In genomic region chr1:53368314-53369033, GRCh38 we compare ENCODE assay signal across 11 cellular contexts. TPM values are rescaled to one million over a fixed set of nuclear protein-coding genes. Genes with fewer than 3 reads are reported as not detected.
DNase-seq lines count a peak whose midpoint lies in the region; ATAC-seq, FAIRE-seq and TF ChIP-seq lines count a peak whose summit lies in the region.
"Had no signal": no experiment of that assay in that cellular context is flagged by ENCODE, and none has a peak within 500 bp of the region (broad histone marks: within the 10 kb centered on the region; RNA-seq: fewer than 3 reads in every experiment).

No MANE protein-coding gene starts in this region.

- POLR2A ChIA-PET in CD4-positive, alpha-beta memory T cell (lab: Charles Lee; ENCODE audit: partially characterized antibody): interaction anchor here (0.6 to 3.2 kb wide), 5 partner anchors 41 to 1504 kb away, joined by 3 to 31 read pairs (median 3); partner anchors contain the start of gene LRP8
- POLR2A ChIA-PET in HEK293 (lab: Yijun Ruan, JAX): no interaction called here

- H3K27me3 ChIP-seq in CD4-positive, alpha-beta memory T cell (ENCODE audit: insufficient read depth, low read length): no peaks in the 10 kb centered on the region
- H3K27me3 ChIP-seq in layer of hippocampus (ENCODE audit: control insufficient read depth, insufficient read depth, low read length): no peaks in the 10 kb centered on the region
- H3K27me3 ChIP-seq: upper lobe of left lung had no signal

- peak overlapping the region; percentile 61 to 98 (median 93) for H3K27ac Mint-ChIP-seq in CD4-positive, alpha-beta memory T cell

- H3K4me1 Mint-ChIP-seq in CD4-positive, alpha-beta memory T cell: peaks cover 11 to 31% (median 22%) of the 10 kb centered on the region in 4 donors

- no peaks in the 10 kb centered on the region for H3K27me3 Mint-ChIP-seq in CD4-positive, alpha-beta memory T cell

- H3K4me3 Mint-ChIP-seq in CD4-positive, alpha-beta memory T cell: peak overlapping the region; percentile 87 to 96 (median 91)

- ATAC-seq in HG02840 (IDR thresholded peaks at IDR 0.05; ENCODE audit: low FRiP score, unreplicated experiment): no peak

- CTCF ChIA-PET in CD4-positive, alpha-beta memory T cell (lab: Charles Lee; ENCODE audit: partially characterized antibody): interaction anchor here (1.0 to 2.9 kb wide), 5 partner anchors 23 to 105 kb away, joined by 3 to 17 read pairs (median 5); no protein-coding TSS in a partner anchor
- CTCF ChIA-PET in HEK293 (lab: Yijun Ruan, JAX): interaction anchor here (0.6 kb wide), 1 partner anchor 1003 kb away, joined by 3 read pairs; no protein-coding TSS in a partner anchor

- no peaks in the 10 kb centered on the region for H3K9me3 Mint-ChIP-seq in CD4-positive, alpha-beta memory T cell

- no peak for TF ChIP-seq CTCF in HEK293 (tag by site-specific recombination; IDR thresholded peaks at IDR 0.05)

- no peaks in the 10 kb centered on the region for H3K9me3 ChIP-seq in CD4-positive, alpha-beta memory T cell (ENCODE audit: control insufficient read depth in 1 of 2, low read length in 2 of 2)
- H3K9me3 ChIP-seq in HEK293 (ENCODE audit: control insufficient read depth, insufficient read depth, low read depth, low read length): no peaks in the 10 kb centered on the region
- H3K9me3 ChIP-seq: upper lobe of left lung had no signal

- H3K36me3 Mint-ChIP-seq in CD4-positive, alpha-beta memory T cell: no peaks in the 10 kb centered on the region

- H3K27ac ChIP-seq in CD4-positive, alpha-beta memory T cell (ENCODE audit: low read depth, low read length): peak overlapping the region; percentile 10
- no peak overlapping the region for H3K27ac ChIP-seq in HEK293 (ENCODE audit: extremely low read depth, low read depth, low read length)
- H3K27ac ChIP-seq in layer of hippocampus (ENCODE audit: low read depth, low read length): peak overlapping the region; percentile 59
- H3K27ac ChIP-seq: upper lobe of left lung had no signal

- no peak for DNase-seq in CD4-positive, alpha-beta memory T cell
- DNase-seq in activated CD8-positive, alpha-beta memory T cell treated with anti-CD3 and anti-CD28 coated beads, Interleukin-2, amount 50 U/mL, for 48 hours: peak; percentile 53
- DNase-seq in NCI-H748 treated with DMSO at 0.1 percent for 48 hours (lab: John Stamatoyannopoulos, UW): no peak
- DNase-seq in H54 (ENCODE audit: insufficient read length, low spot score): no peak
- no peak for DNase-seq in GM19239 (ENCODE audit: insufficient read length, low spot score)
- DNase-seq: erythroblast; stimulated activated CD4-positive, alpha-beta T cell treated with anti-CD3 and anti-CD28 coated beads, Interleukin-12 subunit alpha, Interleukin-12 subunit beta, amount 100 ng/mL, for 4 hours had no signal

- peaks cover 28% of the 10 kb centered on the region for H3K4me1 ChIP-seq in CD4-positive, alpha-beta memory T cell (ENCODE audit: insufficient read depth, low read length)
- H3K4me1 ChIP-seq in HEK293 (ENCODE audit: control insufficient read depth, insufficient read depth, low read length): no peaks in the 10 kb centered on the region

- peak overlapping the region in 1 of 2 donors; percentile 8 for H3K4me3 ChIP-seq in CD4-positive, alpha-beta memory T cell (ENCODE audit: low read length in 2 of 2)
- no peak overlapping the region for H3K4me3 ChIP-seq in HEK293 (ENCODE audit: low read depth, low read length)

- TF ChIP-seq POLR2A in H54 (IDR thresholded peaks at IDR 0.05; ENCODE audit: low read depth, low read length): no peak

- intact Hi-C loops in CD4-positive, alpha-beta memory T cell (cut with micrococcal nuclease): loop anchor here (1.0 to 2.0 kb wide), 2 partner anchors 20 to 42 kb away; no protein-coding TSS in a partner anchor

- FAIRE-seq in H54 (lab: Jason Lieb, UNC) (no peak), GM19239 (lab: Jason Lieb, UNC) (no peak)

- no peaks in the 10 kb centered on the region for H3K36me3 ChIP-seq in CD4-positive, alpha-beta memory T cell (ENCODE audit: insufficient read depth, low read length)
- H3K36me3 ChIP-seq in HEK293 (ENCODE audit: control insufficient read depth in 2 of 2, insufficient read depth in 1 of 2, low read length in 2 of 2): no peaks in the 10 kb centered on the region
- H3K36me3 ChIP-seq: upper lobe of left lung had no signal

TF ChIP-seq in HEK293, 187 proteins besides CTCF, POLR2A, EP300 and RAD21:
- TF ChIP-seq, protein P1, sequence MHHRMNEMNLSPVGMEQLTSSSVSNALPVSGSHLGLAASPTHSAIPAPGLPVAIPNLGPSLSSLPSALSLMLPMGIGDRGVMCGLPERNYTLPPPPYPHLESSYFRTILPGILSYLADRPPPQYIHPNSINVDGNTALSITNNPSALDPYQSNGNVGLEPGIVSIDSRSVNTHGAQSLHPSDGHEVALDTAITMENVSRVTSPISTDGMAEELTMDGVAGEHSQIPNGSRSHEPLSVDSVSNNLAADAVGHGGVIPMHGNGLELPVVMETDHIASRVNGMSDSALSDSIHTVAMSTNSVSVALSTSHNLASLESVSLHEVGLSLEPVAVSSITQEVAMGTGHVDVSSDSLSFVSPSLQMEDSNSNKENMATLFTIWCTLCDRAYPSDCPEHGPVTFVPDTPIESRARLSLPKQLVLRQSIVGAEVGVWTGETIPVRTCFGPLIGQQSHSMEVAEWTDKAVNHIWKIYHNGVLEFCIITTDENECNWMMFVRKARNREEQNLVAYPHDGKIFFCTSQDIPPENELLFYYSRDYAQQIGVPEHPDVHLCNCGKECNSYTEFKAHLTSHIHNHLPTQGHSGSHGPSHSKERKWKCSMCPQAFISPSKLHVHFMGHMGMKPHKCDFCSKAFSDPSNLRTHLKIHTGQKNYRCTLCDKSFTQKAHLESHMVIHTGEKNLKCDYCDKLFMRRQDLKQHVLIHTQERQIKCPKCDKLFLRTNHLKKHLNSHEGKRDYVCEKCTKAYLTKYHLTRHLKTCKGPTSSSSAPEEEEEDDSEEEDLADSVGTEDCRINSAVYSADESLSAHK (tag by site-specific recombination; IDR thresholded peaks at IDR 0.05): no peak
- TF ChIP-seq ZFHX2 (tag by site-specific recombination; conservative IDR thresholded peaks at IDR 0.05) (peak; percentile 77), ZNF202 (tag by site-specific recombination; IDR thresholded peaks at IDR 0.05; ENCODE audit: borderline replicate concordance) (no peak), ZIC2 (tag by site-specific recombination; IDR thresholded peaks at IDR 0.05) (peak; percentile 88), ZNF341 (tag by site-specific recombination; IDR thresholded peaks at IDR 0.05; ENCODE audit: low read depth) (0 out of 2 replicates have a peak, but pooled peaks have one; percentile 39)

RNA-seq across cellular contexts. Expression of gene LRP8, which starts 40.6 kb away (rescaled TPM):
- total RNA-seq in CD4-positive, alpha-beta memory T cell: 10 to 100 TPM; 16.3 to 17.6 TPM
- 1 to 10 TPM in 1 of 2 donors, under 1 TPM in 1; 0.91 to 3.7 TPM for polyA plus RNA-seq in CD4-positive, alpha-beta memory T cell
